In the genomic region with DNA sequence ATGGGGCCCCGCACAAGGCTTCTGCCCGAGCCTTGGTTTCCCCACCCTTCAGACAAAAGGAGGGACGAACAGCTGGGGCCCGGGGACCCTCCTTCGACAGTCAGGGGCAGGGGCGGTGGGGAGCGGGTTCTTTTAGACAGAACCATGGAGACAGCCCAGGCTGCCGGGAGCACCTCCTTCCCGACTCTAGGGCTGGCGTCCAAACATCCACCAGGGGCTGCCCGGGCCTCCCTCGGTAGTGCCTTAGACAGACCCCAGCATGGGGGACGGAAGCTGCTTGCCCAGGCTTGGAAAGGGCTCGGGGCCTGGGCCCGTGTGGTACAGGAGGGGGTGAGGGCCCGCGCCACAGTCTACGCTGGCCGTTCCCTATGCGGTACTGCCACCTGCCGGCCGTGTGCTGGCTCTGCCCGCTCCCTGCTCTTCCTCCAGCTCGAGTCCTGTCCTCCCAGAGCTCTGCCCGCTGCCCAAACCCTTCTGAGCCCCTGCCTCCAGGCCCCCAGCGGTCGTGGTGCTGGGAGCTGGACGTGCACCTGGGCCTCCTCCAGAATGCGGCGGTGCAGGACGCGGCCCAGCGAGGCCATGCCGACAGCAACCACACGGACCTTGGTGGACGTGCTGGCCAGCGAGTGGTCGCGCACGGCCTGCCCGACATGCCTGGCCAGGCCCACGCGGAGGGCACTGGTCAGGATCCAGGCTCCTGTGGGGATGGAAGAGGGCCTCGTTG, we compare ENCODE assay signal across 1 cellular context.
TF ChIP-seq lines count a peak whose summit lies in the region.

No MANE protein-coding gene starts in this region.

TF ChIP-seq in HepG2, 621 proteins besides CTCF, POLR2A, EP300 and RAD21 (continued from another document and continues in another):
- TF ChIP-seq FOXM1 (CRISPR knock-in tag; IDR thresholded peaks at IDR 0.05) (0 out of 2 replicates have a peak, but pooled peaks have one; percentile 56), ZMYM2 (CRISPR knock-in tag; IDR thresholded peaks at IDR 0.05) (no peak), CBX2 (IDR thresholded peaks at IDR 0.05; ENCODE audit: low read depth, low read length) (no peak), CBX2 (CRISPR knock-in tag; IDR thresholded peaks at IDR 0.05; ENCODE audit: low read depth) (no peak), ELF1 (CRISPR knock-in tag; IDR thresholded peaks at IDR 0.05) (0 out of 2 replicates have a peak, but pooled peaks have one; percentile 15), ZNF841 (CRISPR knock-in tag; IDR thresholded peaks at IDR 0.05; ENCODE audit: borderline replicate concordance) (no peak), ZNF567 (CRISPR knock-in tag; IDR thresholded peaks at IDR 0.05; ENCODE audit: borderline replicate concordance) (no peak), MTA3 (CRISPR knock-in tag; IDR thresholded peaks at IDR 0.05) (no peak), ZNF570 (CRISPR knock-in tag; IDR thresholded peaks at IDR 0.05; ENCODE audit: borderline replicate concordance) (no peak), ZFAT (CRISPR knock-in tag; conservative IDR thresholded peaks at IDR 0.05) (no peak), TARDBP (CRISPR knock-in tag; IDR thresholded peaks at IDR 0.05) (no peak), NFATC3 (CRISPR knock-in tag; IDR thresholded peaks at IDR 0.05) (no peak), FOXC1 (CRISPR knock-in tag; IDR thresholded peaks at IDR 0.05; ENCODE audit: borderline replicate concordance) (no peak), NPAS2 (CRISPR knock-in tag; IDR thresholded peaks at IDR 0.05; ENCODE audit: borderline replicate concordance) (no peak), ZNF451 (CRISPR knock-in tag; IDR thresholded peaks at IDR 0.05) (no peak), AGO1 (IDR thresholded peaks at IDR 0.05; ENCODE audit: low read depth, low read length, poor library complexity, severe bottlenecking) (no peak), ZBTB42 (CRISPR knock-in tag; IDR thresholded peaks at IDR 0.05) (no peak), ZNF724P (CRISPR knock-in tag; IDR thresholded peaks at IDR 0.05; ENCODE audit: borderline replicate concordance) (0 out of 2 replicates have a peak, but pooled peaks have one; percentile 35), NR3C1 (CRISPR knock-in tag; IDR thresholded peaks at IDR 0.05) (no peak), REL (CRISPR knock-in tag; conservative IDR thresholded peaks at IDR 0.05) (no peak), NKX3-1 (CRISPR knock-in tag; IDR thresholded peaks at IDR 0.05) (no peak), ZNF232 (CRISPR knock-in tag; IDR thresholded peaks at IDR 0.05; ENCODE audit: borderline replicate concordance) (0 out of 2 replicates have a peak, but pooled peaks have one; percentile 69), SALL2 (CRISPR knock-in tag; IDR thresholded peaks at IDR 0.05) (0 out of 2 replicates have a peak, but pooled peaks have one; percentile 33), ATF1 (CRISPR knock-in tag; IDR thresholded peaks at IDR 0.05) (no peak), CENPBD1 (CRISPR knock-in tag; IDR thresholded peaks at IDR 0.05; ENCODE audit: borderline replicate concordance, low read depth) (no peak), HMGXB3 (CRISPR knock-in tag; IDR thresholded peaks at IDR 0.05; ENCODE audit: borderline replicate concordance) (no peak), PRMT3 (CRISPR knock-in tag; IDR thresholded peaks at IDR 0.05; ENCODE audit: borderline replicate concordance, low read depth) (no peak), RBAK (CRISPR knock-in tag; IDR thresholded peaks at IDR 0.05) (no peak), NCOA1 (CRISPR knock-in tag; IDR thresholded peaks at IDR 0.05) (no peak), ZNF512B (CRISPR knock-in tag; IDR thresholded peaks at IDR 0.05; ENCODE audit: borderline replicate concordance) (no peak), HOXA3 (CRISPR knock-in tag; IDR thresholded peaks at IDR 0.05) (peak; percentile 26; the same call in 1 of the 2 replicates), SIX4 (CRISPR knock-in tag; IDR thresholded peaks at IDR 0.05) (no peak), ZNF672 (CRISPR knock-in tag; IDR thresholded peaks at IDR 0.05) (no peak), PHF20 (CRISPR knock-in tag; IDR thresholded peaks at IDR 0.05) (peak; percentile 54; the same call in 1 of the 2 replicates), PLSCR1 (CRISPR knock-in tag; IDR thresholded peaks at IDR 0.05; ENCODE audit: borderline replicate concordance) (no peak), ZNF530 (CRISPR knock-in tag; IDR thresholded peaks at IDR 0.05; ENCODE audit: low read depth) (no peak), ZNF777 (CRISPR knock-in tag; IDR thresholded peaks at IDR 0.05) (0 out of 2 replicates have a peak, but pooled peaks have one; percentile 51), ZNF546 (CRISPR knock-in tag; conservative IDR thresholded peaks at IDR 0.05) (no peak), PRDM4 (CRISPR knock-in tag; IDR thresholded peaks at IDR 0.05; ENCODE audit: borderline replicate concordance) (no peak)
- TF ChIP-seq, protein P1, sequence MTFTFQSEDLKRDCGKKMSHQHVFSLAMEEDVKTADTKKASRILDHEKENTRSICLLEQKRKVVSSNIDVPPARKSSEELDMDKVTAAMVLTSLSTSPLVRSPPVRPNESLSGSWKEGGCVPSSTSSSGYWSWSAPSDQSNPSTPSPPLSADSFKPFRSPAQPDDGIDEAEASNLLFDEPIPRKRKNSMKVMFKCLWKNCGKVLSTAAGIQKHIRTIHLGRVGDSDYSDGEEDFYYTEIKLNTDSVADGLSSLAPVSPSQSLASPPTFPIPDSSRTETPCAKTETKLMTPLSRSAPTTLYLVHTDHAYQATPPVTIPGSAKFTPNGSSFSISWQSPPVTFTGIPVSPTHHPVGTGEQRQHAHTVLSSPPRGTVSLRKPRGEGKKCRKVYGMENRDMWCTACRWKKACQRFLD (CRISPR knock-in tag; IDR thresholded peaks at IDR 0.05; ENCODE audit: borderline replicate concordance) = no peak
- TF ChIP-seq, protein P2, sequence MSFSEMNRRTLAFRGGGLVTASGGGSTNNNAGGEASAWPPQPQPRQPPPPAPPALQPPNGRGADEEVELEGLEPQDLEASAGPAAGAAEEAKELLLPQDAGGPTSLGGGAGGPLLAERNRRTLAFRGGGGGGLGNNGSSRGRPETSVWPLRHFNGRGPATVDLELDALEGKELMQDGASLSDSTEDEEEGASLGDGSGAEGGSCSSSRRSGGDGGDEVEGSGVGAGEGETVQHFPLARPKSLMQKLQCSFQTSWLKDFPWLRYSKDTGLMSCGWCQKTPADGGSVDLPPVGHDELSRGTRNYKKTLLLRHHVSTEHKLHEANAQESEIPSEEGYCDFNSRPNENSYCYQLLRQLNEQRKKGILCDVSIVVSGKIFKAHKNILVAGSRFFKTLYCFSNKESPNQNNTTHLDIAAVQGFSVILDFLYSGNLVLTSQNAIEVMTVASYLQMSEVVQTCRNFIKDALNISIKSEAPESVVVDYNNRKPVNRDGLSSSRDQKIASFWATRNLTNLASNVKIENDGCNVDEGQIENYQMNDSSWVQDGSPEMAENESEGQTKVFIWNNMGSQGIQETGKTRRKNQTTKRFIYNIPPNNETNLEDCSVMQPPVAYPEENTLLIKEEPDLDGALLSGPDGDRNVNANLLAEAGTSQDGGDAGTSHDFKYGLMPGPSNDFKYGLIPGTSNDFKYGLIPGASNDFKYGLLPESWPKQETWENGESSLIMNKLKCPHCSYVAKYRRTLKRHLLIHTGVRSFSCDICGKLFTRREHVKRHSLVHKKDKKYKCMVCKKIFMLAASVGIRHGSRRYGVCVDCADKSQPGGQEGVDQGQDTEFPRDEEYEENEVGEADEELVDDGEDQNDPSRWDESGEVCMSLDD (CRISPR knock-in tag; IDR thresholded peaks at IDR 0.05; ENCODE audit: borderline replicate concordance) = 0 out of 2 replicates have a peak, but pooled peaks have one; percentile 48
- TF ChIP-seq, protein P3, sequence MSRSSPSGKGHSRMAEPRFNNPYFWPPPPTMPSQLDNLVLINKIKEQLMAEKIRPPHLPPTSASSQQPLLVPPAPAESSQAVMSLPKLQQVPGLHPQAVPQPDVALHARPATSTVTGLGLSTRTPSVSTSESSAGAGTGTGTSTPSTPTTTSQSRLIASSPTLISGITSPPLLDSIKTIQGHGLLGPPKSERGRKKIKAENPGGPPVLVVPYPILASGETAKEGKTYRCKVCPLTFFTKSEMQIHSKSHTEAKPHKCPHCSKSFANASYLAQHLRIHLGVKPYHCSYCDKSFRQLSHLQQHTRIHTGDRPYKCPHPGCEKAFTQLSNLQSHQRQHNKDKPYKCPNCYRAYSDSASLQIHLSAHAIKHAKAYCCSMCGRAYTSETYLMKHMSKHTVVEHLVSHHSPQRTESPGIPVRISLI (CRISPR knock-in tag; IDR thresholded peaks at IDR 0.05; ENCODE audit: borderline replicate concordance) = no peak
